14 cellular contexts compared by ENCODE assay signal in the genomic region with DNA sequence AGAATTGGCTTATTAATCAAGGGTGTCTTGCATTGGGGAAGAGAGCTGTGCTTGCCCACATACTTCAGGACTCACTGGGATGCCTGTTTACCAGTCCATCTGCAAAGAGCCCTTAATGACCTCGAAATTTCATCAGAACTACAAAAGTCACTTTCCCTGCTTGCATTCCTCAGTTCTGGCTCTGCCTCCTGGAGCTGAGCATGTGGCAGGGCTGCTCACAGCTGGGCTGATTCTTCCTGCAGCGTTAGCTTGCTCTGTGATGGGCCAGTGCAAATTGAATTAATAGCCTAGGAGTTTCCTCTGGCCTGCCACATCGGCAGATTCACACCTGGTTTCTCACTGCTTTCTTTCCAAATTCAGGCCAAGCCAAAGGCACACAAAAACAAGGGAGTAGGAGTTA.
DNase-seq lines count a peak whose midpoint lies in the region; ATAC-seq and TF ChIP-seq lines count a peak whose summit lies in the region.
"Had no signal": no experiment of that assay in that cellular context is flagged by ENCODE, and none has a peak within 500 bp of the region (broad histone marks: within the 10 kb centered on the region; RNA-seq: fewer than 3 reads in every experiment).

No MANE protein-coding gene starts in this region.

- H3K4me1 ChIP-seq in right atrium auricular region, result no peaks in the 10 kb centered on the region
- H3K4me1 ChIP-seq: A549 had no signal

- no peaks in the 10 kb centered on the region for H3K9me3 ChIP-seq in right atrium auricular region
- H3K9me3 ChIP-seq: A549 had no signal

- peak; percentile 55 for DNase-seq in Right ventricle myocardium superior
- no peak for DNase-seq in right atrium auricular region (ENCODE audit: low spot score)
- peak; percentile 97 for DNase-seq in fibroblast of peridontal ligament (ENCODE audit: extremely low read depth)
- DNase-seq in mucosa of gallbladder (ENCODE audit: low spot score), result peak; percentile 11
- DNase-seq in head of caudate nucleus, result no peak
- DNase-seq in HT-29 (ENCODE audit: low spot score), result no peak
- DNase-seq: activated B cell treated with CpG ODN at 0.5 μM for 24 hours; effector CD4-positive, alpha-beta T cell; NCI-H2029 treated with DMSO at 0.1 percent for 48 hours; PC-9 had no signal

- ATAC-seq in Right ventricle myocardium superior (ENCODE audit: poor library complexity) (peak; percentile 83), GM19324 (IDR thresholded peaks at IDR 0.05; ENCODE audit: low FRiP score, unreplicated experiment) (no peak), HG03521 (IDR thresholded peaks at IDR 0.05; ENCODE audit: unreplicated experiment) (no peak)
- ATAC-seq: A549 had no signal

- H3K27ac ChIP-seq in right atrium auricular region, result peak overlapping the region in 1 of 2 donors; percentile 26
- H3K27ac ChIP-seq: A549, HL-60, PC-9 had no signal

- peaks cover 50% of the 10 kb centered on the region for H3K36me3 ChIP-seq in right atrium auricular region

- TF ChIP-seq CTCF in right atrium auricular region (IDR thresholded peaks at IDR 0.05), result no peak

- no peaks in the 10 kb centered on the region for H3K27me3 ChIP-seq in right atrium auricular region

- intact Hi-C loops in Right ventricle myocardium superior (cut with DNase I) (loop anchor here (10.0 kb wide), 1 partner anchor 55 kb away; no protein-coding TSS in a partner anchor), head of caudate nucleus (cut with DNase I) (no loop called here)

- no peak overlapping the region for H3K4me3 ChIP-seq in right atrium auricular region
- H3K4me3 ChIP-seq: A549, PC-9 had no signal

Comparison
In these comparisons a context has a peak if more than half of its experiments do, and no peak if none do; other contexts are left out.
1. DNase-seq: peak in Right ventricle myocardium superior (single experiment), fibroblast of peridontal ligament (single experiment) and mucosa of gallbladder (single experiment); none in right atrium auricular region (single experiment), head of caudate nucleus (0 of 42) and HT-29 (single experiment).